20 cellular contexts compared by ENCODE assay signal in genomic region chr13:104832265-104832664, GRCh38.
"Had no signal": no experiment of that assay in that cellular context is flagged by ENCODE, and none has a peak within 500 bp of the region (broad histone marks: within the 10 kb centered on the region; RNA-seq: fewer than 3 reads in every experiment).

No MANE protein-coding gene starts in this region.

- H3K27me3 Mint-ChIP-seq: activated CD4-positive, alpha-beta memory T cell treated with anti-CD3 and anti-CD28 coated beads, Interleukin-2, amount 10 ng/mL, durations not matched to agents 7 days and 5 days; activated CD4-positive, alpha-beta T cell treated with anti-CD3 and anti-CD28 coated beads, Interleukin-2, amount 10 ng/mL, durations not matched to agents 24 days and 14 days; activated naive CD8-positive, alpha-beta T cell treated with anti-CD3 and anti-CD28 coated beads, Interleukin-2, amount 10 ng/mL, durations not matched to agents 7 days and 5 days; stimulated activated naive B cell treated with anti-CD40 and anti-IgM and Interleukin-4, amounts not matched to agents 10 μg/mL and 1 μg/mL and 100 μg/mL, for 72 hours; type B pancreatic cell had no signal

- H3K4me1 Mint-ChIP-seq: activated CD4-positive, alpha-beta memory T cell treated with anti-CD3 and anti-CD28 coated beads, Interleukin-2, amount 10 ng/mL, durations not matched to agents 7 days and 5 days; activated CD4-positive, alpha-beta T cell treated with anti-CD3 and anti-CD28 coated beads, Interleukin-2, amount 10 ng/mL, durations not matched to agents 24 days and 14 days; activated naive CD8-positive, alpha-beta T cell treated with anti-CD3 and anti-CD28 coated beads, Interleukin-2, amount 10 ng/mL, durations not matched to agents 7 days and 5 days; stimulated activated naive B cell treated with anti-CD40 and anti-IgM and Interleukin-4, amounts not matched to agents 10 μg/mL and 1 μg/mL and 100 μg/mL, for 72 hours had no signal

- H3K4me3 Mint-ChIP-seq: activated CD4-positive, alpha-beta memory T cell treated with anti-CD3 and anti-CD28 coated beads, Interleukin-2, amount 10 ng/mL, durations not matched to agents 7 days and 5 days; activated CD4-positive, alpha-beta T cell treated with anti-CD3 and anti-CD28 coated beads, Interleukin-2, amount 10 ng/mL, durations not matched to agents 24 days and 14 days; activated naive CD4-positive, alpha-beta T cell treated with anti-CD3 and anti-CD28 coated beads for 36 hours; activated naive CD8-positive, alpha-beta T cell treated with anti-CD3 and anti-CD28 coated beads, Interleukin-2, amount 10 ng/mL, durations not matched to agents 7 days and 5 days; activated T-cell treated with anti-CD3 and anti-CD28 coated beads, Interleukin-2, amount 50 U/mL, for 72 hours; stimulated activated naive B cell treated with anti-CD40 and anti-IgM and Interleukin-4, amounts not matched to agents 10 μg/mL and 1 μg/mL and 100 μg/mL, for 72 hours; type B pancreatic cell had no signal

- H3K9me3 Mint-ChIP-seq: activated CD4-positive, alpha-beta memory T cell treated with anti-CD3 and anti-CD28 coated beads, Interleukin-2, amount 10 ng/mL, durations not matched to agents 7 days and 5 days; activated CD4-positive, alpha-beta T cell treated with anti-CD3 and anti-CD28 coated beads, Interleukin-2, amount 10 ng/mL, durations not matched to agents 24 days and 14 days; activated naive CD4-positive, alpha-beta T cell treated with anti-CD3 and anti-CD28 coated beads for 36 hours; activated naive CD8-positive, alpha-beta T cell treated with anti-CD3 and anti-CD28 coated beads, Interleukin-2, amount 10 ng/mL, durations not matched to agents 7 days and 5 days had no signal

- H3K36me3 ChIP-seq: breast epithelium, colonic mucosa, lower lobe of right lung, prostate gland, vagina had no signal

- DNase-seq: activated CD4-positive, alpha-beta memory T cell treated with anti-CD3 and anti-CD28 coated beads, Interleukin-2, amount 10 ng/mL, durations not matched to agents 7 days and 5 days; activated CD4-positive, alpha-beta T cell treated with anti-CD3 and anti-CD28 coated beads, Interleukin-2, amount 10 ng/mL, durations not matched to agents 24 days and 14 days; activated effector memory CD4-positive, alpha-beta T cell treated with Interleukin-2 at 50 U/mL for 16 hours; activated naive CD4-positive, alpha-beta T cell treated with anti-CD3 and anti-CD28 coated beads for 36 hours; activated naive CD8-positive, alpha-beta T cell treated with anti-CD3 and anti-CD28 coated beads, Interleukin-2, amount 10 ng/mL, durations not matched to agents 7 days and 5 days; activated T-cell treated with anti-CD3 and anti-CD28 coated beads, Interleukin-2, amount 50 U/mL, for 72 hours; amniotic stem cell; colonic mucosa; lower lobe of right lung; mucosa of descending colon; stimulated activated CD4-positive, alpha-beta T cell treated with anti-CD3 and anti-CD28 coated beads, Interleukin-2, amount 100 ng/mL, for 48 hours; stimulated activated CD8-positive, alpha-beta memory T cell treated with anti-CD3 and anti-CD28 coated beads, Interleukin-4, amount 100 ng/mL, for 48 hours; stimulated activated naive B cell treated with anti-CD40 and anti-IgM and Interleukin-4, amounts not matched to agents 10 μg/mL and 1 μg/mL and 100 μg/mL, for 72 hours; testis had no signal

- H3K4me3 ChIP-seq: breast epithelium, colonic mucosa, lower lobe of right lung, mucosa of descending colon, prostate gland, testis, vagina had no signal

- H3K27ac ChIP-seq: breast epithelium, colonic mucosa, lower lobe of right lung, prostate gland, testis, vagina had no signal

- H3K27me3 ChIP-seq: breast epithelium, colonic mucosa, testis, vagina had no signal

- H3K9me3 ChIP-seq: breast epithelium, colonic mucosa, lower lobe of right lung, mucosa of descending colon, prostate gland, testis, vagina had no signal

- ATAC-seq: activated CD4-positive, CD25-positive, alpha-beta regulatory T cell treated with anti-CD3 and anti-CD28 coated beads, Interleukin-2, amount 50 U/mL, for 24 hours; activated T-cell treated with anti-CD3 and anti-CD28 coated beads, Interleukin-2, amount 50 U/mL, for 72 hours; left lobe of liver; lower lobe of right lung; mucosa of descending colon; stimulated activated naive B cell treated with anti-CD40 and anti-IgM and Interleukin-4, amounts not matched to agents 10 μg/mL and 1 μg/mL and 100 μg/mL, for 72 hours had no signal

- H3K36me3 Mint-ChIP-seq: activated naive CD8-positive, alpha-beta T cell treated with anti-CD3 and anti-CD28 coated beads, Interleukin-2, amount 10 ng/mL, durations not matched to agents 7 days and 5 days; stimulated activated naive B cell treated with anti-CD40 and anti-IgM and Interleukin-4, amounts not matched to agents 10 μg/mL and 1 μg/mL and 100 μg/mL, for 72 hours; type B pancreatic cell had no signal

- H3K4me1 ChIP-seq: breast epithelium, colonic mucosa, lower lobe of right lung, prostate gland, testis, vagina had no signal

- H3K27ac Mint-ChIP-seq: activated CD4-positive, alpha-beta memory T cell treated with anti-CD3 and anti-CD28 coated beads, Interleukin-2, amount 10 ng/mL, durations not matched to agents 7 days and 5 days; activated CD4-positive, alpha-beta T cell treated with anti-CD3 and anti-CD28 coated beads, Interleukin-2, amount 10 ng/mL, durations not matched to agents 24 days and 14 days; activated naive CD4-positive, alpha-beta T cell treated with anti-CD3 and anti-CD28 coated beads for 36 hours; activated naive CD8-positive, alpha-beta T cell treated with anti-CD3 and anti-CD28 coated beads, Interleukin-2, amount 10 ng/mL, durations not matched to agents 7 days and 5 days; activated T-cell treated with anti-CD3 and anti-CD28 coated beads, Interleukin-2, amount 50 U/mL, for 72 hours; stimulated activated naive B cell treated with anti-CD40 and anti-IgM and Interleukin-4, amounts not matched to agents 10 μg/mL and 1 μg/mL and 100 μg/mL, for 72 hours; type B pancreatic cell had no signal
